8 cellular contexts compared by ENCODE assay signal in the genomic region with DNA sequence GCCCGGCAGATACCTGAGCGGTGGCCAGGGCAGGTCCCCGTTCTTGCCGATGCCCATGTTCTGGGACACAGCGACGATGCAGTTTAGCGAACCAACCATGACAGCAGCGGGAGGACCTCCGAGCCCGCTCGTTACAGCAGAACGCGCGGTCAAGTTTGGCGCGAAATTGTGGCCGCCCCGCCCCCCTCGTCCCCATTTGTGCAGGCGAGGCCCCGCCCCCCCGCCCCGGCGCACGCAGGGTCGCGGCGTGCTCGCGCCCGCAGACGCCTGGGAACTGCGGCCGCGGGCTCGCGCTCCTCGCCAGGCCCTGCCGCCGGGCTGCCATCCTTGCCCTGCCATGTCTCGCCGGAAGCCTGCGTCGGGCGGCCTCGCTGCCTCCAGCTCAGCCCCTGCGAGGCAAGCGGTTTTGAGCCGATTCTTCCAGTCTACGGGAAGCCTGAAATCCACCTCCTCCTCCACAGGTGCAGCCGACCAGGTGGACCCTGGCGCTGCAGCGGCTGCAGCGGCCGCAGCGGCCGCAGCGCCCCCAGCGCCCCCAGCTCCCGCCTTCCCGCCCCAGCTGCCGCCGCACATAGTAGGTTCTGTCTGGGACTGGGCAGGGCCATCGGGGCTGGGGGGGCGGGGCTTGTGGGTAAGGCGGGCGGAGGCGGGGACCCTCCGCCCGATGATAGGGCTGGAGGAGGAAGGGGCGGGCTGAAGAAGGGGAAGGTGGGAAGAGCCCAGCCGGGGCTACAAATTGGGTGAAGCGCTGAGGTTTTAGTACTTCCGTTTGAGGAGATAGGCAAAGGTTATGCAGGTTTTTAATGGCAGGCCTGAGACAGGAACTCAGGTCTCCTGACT. TPM values are rescaled to one million over a fixed set of nuclear protein-coding genes. Genes with fewer than 3 reads are reported as not detected.
DNase-seq lines count a peak whose midpoint lies in the region; ATAC-seq, FAIRE-seq and TF ChIP-seq lines count a peak whose summit lies in the region.

Gene DHFR (minus strand): TSS at position 593 of the 840 bp plus-strand sequence. CDS start 494 bp downstream, at position 99.
Gene MSH3 (plus strand): TSS at position 262 of the 840 bp plus-strand sequence. CDS start 76 bp downstream, at position 338.

- peak; percentile 19 to 54 for TF ChIP-seq CTCF in Caco-2 (IDR thresholded peaks at IDR 0.05; ENCODE audit: insufficient read depth in 1 of 2, low read depth in 1 of 2, low read length in 1 of 2, severe bottlenecking in 1 of 2, unreplicated experiment in 1 of 2)
- TF ChIP-seq CTCF in OCI-LY1 (IDR thresholded peaks at IDR 0.05; ENCODE audit: low read length): peak; percentile 26
- peak; percentile 5 to 18 for TF ChIP-seq CTCF in endothelial cell of umbilical vein (IDR thresholded peaks at IDR 0.05; ENCODE audit: extremely low read depth in 1 of 2, insufficient read depth in 1 of 2, low read depth in 1 of 2, low read length in 2 of 2)
- TF ChIP-seq CTCF in mesothelial cell of epicardium (IDR thresholded peaks at IDR 0.05; ENCODE audit: unreplicated experiment): no peak

- POLR2A ChIA-PET in Caco-2 (lab: Charles Lee): interaction anchor here (0.6 to 1.7 kb wide), 4 partner anchors 167 to 655 kb away, joined by 3 to 8 read pairs (median 4); partner anchors contain the start of gene FAM151B
- POLR2A ChIA-PET in endothelial cell of umbilical vein (lab: Charles Lee): no interaction called here

- H3K9me3 ChIP-seq in Caco-2 (no peaks in the 10 kb centered on the region), OCI-LY1 (ENCODE audit: low read length) (no peaks in the 10 kb centered on the region), endothelial cell of umbilical vein (replicated peaks; ENCODE audit: control insufficient read depth, insufficient read depth, low read length) (no peaks in the 10 kb centered on the region)

- H3K27me3 Mint-ChIP-seq in Caco-2 (ENCODE audit: insufficient read depth, unreplicated experiment): no peaks in the 10 kb centered on the region
- H3K27me3 Mint-ChIP-seq in mesothelial cell of epicardium (ENCODE audit: low read depth): no peaks in the 10 kb centered on the region

- H3K4me3 ChIP-seq in Caco-2 (ENCODE audit: low read depth, low read length) (peak within 1 kb of the TSS; percentile 98), OCI-LY1 (ENCODE audit: low read depth, low read length, poor library complexity, severe bottlenecking) (peak within 1 kb of the TSS; percentile 93), endothelial cell of umbilical vein (replicated peaks in 1 of 3; ENCODE audit: insufficient read depth in 1 of 3, low read depth in 1 of 3, low read length in 3 of 3) (peak within 1 kb of the TSS; percentile 76 to 93 (median 81))

- no TSS peak for BruUV-seq in Caco-2 (replicated peaks; lab: Mats Ljungman, UMichigan)
- BruUV-seq in endothelial cell of umbilical vein (replicated peaks; lab: Mats Ljungman, UMichigan): no TSS peak

- peak within 1 kb of the TSS; percentile 81 for H3K4me3 Mint-ChIP-seq in Caco-2 (ENCODE audit: unreplicated experiment)
- peak within 1 kb of the TSS; percentile 93 for H3K4me3 Mint-ChIP-seq in mesothelial cell of epicardium

- H3K27me3 ChIP-seq in Caco-2 (replicated peaks; ENCODE audit: control insufficient read depth, insufficient read depth, low read length) (no peaks in the 10 kb centered on the region), OCI-LY1 (ENCODE audit: insufficient read depth, low read length) (no peaks in the 10 kb centered on the region), endothelial cell of umbilical vein (ENCODE audit: control insufficient read depth in 2 of 2, insufficient read depth in 2 of 2, low read length in 2 of 2) (no peaks in the 10 kb centered on the region)

- peak within 1 kb of the TSS; percentile 99 for H3K9ac ChIP-seq in OCI-LY1 (ENCODE audit: low read length)
- H3K9ac ChIP-seq in endothelial cell of umbilical vein (replicated peaks; ENCODE audit: extremely low read depth, insufficient read depth, low read length): peak within 1 kb of the TSS; percentile 87

- peak; percentile 44 for ATAC-seq in GM21423 (IDR thresholded peaks at IDR 0.05; ENCODE audit: unreplicated experiment)

- dilution Hi-C loops in endothelial cell of umbilical vein (cut with MboI; ENCODE audit: extremely low pct_ligation_motif_present, low sequenced_read_pairs): no loop called here

- peak; percentile 80 for TF ChIP-seq POLR2A in endothelial cell of umbilical vein (IDR thresholded peaks at IDR 0.05; ENCODE audit: low read depth, low read length)

- H3K79me2 ChIP-seq in OCI-LY1 (ENCODE audit: insufficient read depth, low read length): peaks cover 23% of the 10 kb centered on the region
- peaks cover 22% of the 10 kb centered on the region for H3K79me2 ChIP-seq in endothelial cell of umbilical vein (ENCODE audit: control insufficient read depth, insufficient read depth, low read length)

- H3K4me1 ChIP-seq in Caco-2: peaks cover 14% of the 10 kb centered on the region
- H3K4me1 ChIP-seq in OCI-LY1 (ENCODE audit: insufficient read depth, low read length, severe bottlenecking): peaks cover 29% of the 10 kb centered on the region
- peaks cover 20% of the 10 kb centered on the region for H3K4me1 ChIP-seq in endothelial cell of umbilical vein (ENCODE audit: control insufficient read depth, extremely low read depth, insufficient read depth, low read length)

- H3K9me1 ChIP-seq in endothelial cell of umbilical vein (replicated peaks; ENCODE audit: control insufficient read depth, extremely low read depth, insufficient read depth, low read length): no peaks in the 10 kb centered on the region

- H2AFZ ChIP-seq in OCI-LY1 (ENCODE audit: low read length): no peak within 1 kb of the TSS
- peak within 1 kb of the TSS; percentile 97 for H2AFZ ChIP-seq in endothelial cell of umbilical vein (ENCODE audit: low read depth, low read length)

- H3K9me2 ChIP-seq in OCI-LY1 (ENCODE audit: low read depth, low read length): no peaks in the 10 kb centered on the region

- no peaks in the 10 kb centered on the region for H3K9me3 Mint-ChIP-seq in Caco-2 (ENCODE audit: unreplicated experiment)
- H3K9me3 Mint-ChIP-seq in mesothelial cell of epicardium: no peaks in the 10 kb centered on the region

- intact Hi-C loops in Caco-2 (cut with micrococcal nuclease; ENCODE audit: unreplicated experiment): loop anchor here (1.0 kb wide), 1 partner anchor 166 kb away; the partner anchor contains the start of gene FAM151B
- intact Hi-C loops in endothelial cell of umbilical vein (cut with micrococcal nuclease): loop anchor here (1.0 to 5.0 kb wide), 5 partner anchors 166 to 562 kb away; partner anchors contain the start of genes FAM151B and SERINC5

- FAIRE-seq in endothelial cell of umbilical vein (lab: Jason Lieb, UNC): peak; percentile 88

- no peaks in the 10 kb centered on the region for H4K20me1 ChIP-seq in OCI-LY1 (ENCODE audit: insufficient read depth, low read length)
- H4K20me1 ChIP-seq in endothelial cell of umbilical vein (replicated peaks; ENCODE audit: control insufficient read depth, extremely low read depth, insufficient read depth, low read length): no peaks in the 10 kb centered on the region

- peaks cover 2% of the 10 kb centered on the region for H3K36me3 ChIP-seq in Caco-2 (ENCODE audit: control insufficient read depth, insufficient read depth, low read length)
- H3K36me3 ChIP-seq in OCI-LY1 (ENCODE audit: insufficient read depth, low read length): peaks cover 27% of the 10 kb centered on the region
- no peaks in the 10 kb centered on the region for H3K36me3 ChIP-seq in endothelial cell of umbilical vein (ENCODE audit: control insufficient read depth in 2 of 2, extremely low read depth in 1 of 2, insufficient read depth in 2 of 2, low read length in 2 of 2)

- peaks cover 11% of the 10 kb centered on the region for H3K4me1 Mint-ChIP-seq in Caco-2 (ENCODE audit: low read depth, unreplicated experiment)
- H3K4me1 Mint-ChIP-seq in mesothelial cell of epicardium: peaks cover 25% of the 10 kb centered on the region

- H3K27ac Mint-ChIP-seq in Caco-2 (ENCODE audit: unreplicated experiment) (peak within 1 kb of the TSS; percentile 82), mesothelial cell of epicardium (peak within 1 kb of the TSS; percentile 96)

- CTCF ChIA-PET in Caco-2 (lab: Charles Lee) (interaction anchor here (0.7 to 1.2 kb wide), 4 partner anchors 17 to 563 kb away, joined by 3 to 11 read pairs (median 4); no protein-coding TSS in a partner anchor), endothelial cell of umbilical vein (lab: Charles Lee) (interaction anchor here (1.0 to 4.5 kb wide), 3 partner anchors 17 to 308 kb away, joined by 3 to 22 read pairs (median 3); no protein-coding TSS in a partner anchor)

- H3F3A ChIP-seq in OCI-LY1 (ENCODE audit: insufficient read depth, low read length): no peaks in the 10 kb centered on the region

- peak within 1 kb of the TSS; percentile 87 for H3K27ac ChIP-seq in OCI-LY1 (ENCODE audit: low read depth, low read length, poor library complexity, severe bottlenecking)
- H3K27ac ChIP-seq in endothelial cell of umbilical vein (ENCODE audit: insufficient read depth, low read depth, low read length): peak within 1 kb of the TSS; percentile 79

- DNase-seq in Caco-2: peak; percentile 89 to 93
- peak; percentile 81 for DNase-seq in HuH-7.5 (ENCODE audit: low spot score)
- peak; percentile 85 for DNase-seq in activated CD8-positive, alpha-beta memory T cell treated with anti-CD3 and anti-CD28 coated beads, Interleukin-2, amount 50 U/mL, for 4 hours
- DNase-seq in endothelial cell of umbilical vein (ENCODE audit: low read depth, low spot score): peak; percentile 88
- DNase-seq in mesothelial cell of epicardium (ENCODE audit: low spot score in 2 of 2, unreplicated experiment in 2 of 2): peak; percentile 66 to 86
- DNase-seq in stimulated activated CD8-positive, alpha-beta memory T cell treated with anti-CD3 and anti-CD28 coated beads, Interleukin-15, amount 100 ng/mL, for 4 hours (ENCODE audit: low read depth in 2 of 2): peak; percentile 77 to 78

- H3K4me2 ChIP-seq in OCI-LY1 (ENCODE audit: low read length) (peak within 1 kb of the TSS; percentile 92), endothelial cell of umbilical vein (ENCODE audit: insufficient read depth, low read length) (peak within 1 kb of the TSS; percentile 100)

- H3K36me3 Mint-ChIP-seq in Caco-2 (ENCODE audit: insufficient read depth, unreplicated experiment) (peaks cover 41% of the 10 kb centered on the region), mesothelial cell of epicardium (peaks cover 16% of the 10 kb centered on the region)

RNA-seq across cellular contexts. Expression of gene DHFR, which starts in this region (rescaled TPM):
- 57.2 and 59.2 TPM in 2 replicates for total RNA-seq in Caco-2 (2022)
- 32.8 and 35.8 TPM in 2 replicates for total RNA-seq in endothelial cell of umbilical vein
- 11.4 and 17.6 TPM in 2 replicates for polyA plus RNA-seq in endothelial cell of umbilical vein
- 23.3 and 25.7 TPM in 2 replicates for polyA plus RNA-seq in endothelial cell of umbilical vein (2011; cell fraction: cytosol; rRNA removed)
- polyA plus RNA-seq in endothelial cell of umbilical vein (2011; cell fraction: nucleus; rRNA removed): 12.7 and 22.7 TPM in 2 replicates
- 13.6 and 27.8 TPM in 2 replicates for polyA plus RNA-seq in endothelial cell of umbilical vein (2012)
- 16.1 and 19.1 TPM in 2 replicates for polyA minus RNA-seq in endothelial cell of umbilical vein
- polyA minus RNA-seq in endothelial cell of umbilical vein (2011; cell fraction: cytosol; rRNA and poly(A)+ RNA removed): 98.7 TPM
- 6.9 and 12.2 TPM in 2 replicates for polyA minus RNA-seq in endothelial cell of umbilical vein (2011; cell fraction: nucleus; rRNA and poly(A)+ RNA removed)
- total RNA-seq in mesothelial cell of epicardium: 29.2 to 30.9 TPM (median 29.4 TPM) in 3 replicates

RNA-seq across cellular contexts. Expression of gene MSH3, which starts in this region (rescaled TPM):
- total RNA-seq in Caco-2 (2022) (15.9 and 17.1 TPM in 2 replicates), endothelial cell of umbilical vein (10.5 and 13.0 TPM in 2 replicates), mesothelial cell of epicardium (17.8 to 18.7 TPM (median 18.4 TPM) in 3 replicates)
- polyA plus RNA-seq in endothelial cell of umbilical vein: 1.4 and 2.0 TPM in 2 replicates
- polyA plus RNA-seq in endothelial cell of umbilical vein (2011; cell fraction: cytosol; rRNA removed): 3.7 and 4.0 TPM in 2 replicates
- polyA plus RNA-seq in endothelial cell of umbilical vein (2011; cell fraction: nucleus; rRNA removed): 4.1 and 5.5 TPM in 2 replicates
- 4.7 and 7.3 TPM in 2 replicates for polyA plus RNA-seq in endothelial cell of umbilical vein (2012)
- 5.8 and 6.0 TPM in 2 replicates for polyA minus RNA-seq in endothelial cell of umbilical vein
- 13.9 TPM for polyA minus RNA-seq in endothelial cell of umbilical vein (2011; cell fraction: cytosol; rRNA and poly(A)+ RNA removed)
- polyA minus RNA-seq in endothelial cell of umbilical vein (2011; cell fraction: nucleus; rRNA and poly(A)+ RNA removed): 16.1 and 17.7 TPM in 2 replicates

Comparison
In these comparisons a context has a peak if more than half of its experiments do, and no peak if none do; other contexts are left out.
1. Peak in every context shown above with its lines: DNase-seq, ATAC-seq, H3K4me3 ChIP-seq and H3K27ac ChIP-seq.